Comparison of ENCODE assay signal across 14 cellular contexts in genomic region chr18:7958081-7958896, GRCh38.
A peak's percentile ranks its signal among the peaks of the same experiment; 100 is the strongest.
DNase-seq lines count a peak whose midpoint lies in the region; ATAC-seq, FAIRE-seq and TF ChIP-seq lines count a peak whose summit lies in the region.
"Had no signal": no experiment of that assay in that cellular context is flagged by ENCODE, and none has a peak within 500 bp of the region (broad histone marks: within the 10 kb centered on the region; RNA-seq: fewer than 3 reads in every experiment).

No MANE protein-coding gene starts in this region.

- FAIRE-seq in astrocyte (lab: Jason Lieb, UNC) (no peak), GM12891 (lab: Jason Lieb, UNC) (no peak)
- FAIRE-seq: keratinocyte had no signal

- in situ Hi-C loops in IMR-90 (cut with MboI; ENCODE audit: low sequenced_read_pairs): no loop called here

- H2AFZ ChIP-seq in IMR-90 (replicated peaks; ENCODE audit: low read length, poor library complexity) (no peak overlapping the region), astrocyte (ENCODE audit: low read depth, low read length) (no peak overlapping the region)

- H3K4me1 ChIP-seq in IMR-90 (ENCODE audit: control insufficient read depth, insufficient read depth, low read length) (peaks cover 7% of the 10 kb centered on the region), astrocyte (ENCODE audit: insufficient read depth, low read length) (peaks cover 14% of the 10 kb centered on the region)

- H4K20me1 ChIP-seq in IMR-90 (ENCODE audit: insufficient read depth, low read length): no peaks in the 10 kb centered on the region
- no peaks in the 10 kb centered on the region for H4K20me1 ChIP-seq in astrocyte (ENCODE audit: insufficient read depth, low read length)

- TF ChIP-seq CTCF in IMR-90 (conservative IDR thresholded peaks at IDR 0.05; ENCODE audit: low read depth, low read length) (no peak), astrocyte (IDR thresholded peaks at IDR 0.05; ENCODE audit: insufficient read depth, low read depth, low read length) (no peak)

- H3K14ac ChIP-seq in IMR-90 (replicated peaks; ENCODE audit: low read depth, low read length): no peak overlapping the region; the same call in 1 of the 2 replicates

- no peaks in the 10 kb centered on the region for H3K9me3 Mint-ChIP-seq in astrocyte (ENCODE audit: unreplicated experiment)
- H3K9me3 Mint-ChIP-seq in natural killer cell treated with Interleukin-12 subunit alpha and Interleukin-12 subunit beta and Interleukin-15 and Interleukin-18, amount 100 ng/mL, for 72 hours: no peaks in the 10 kb centered on the region

- no peak overlapping the region for H3K4me3 Mint-ChIP-seq in astrocyte (ENCODE audit: unreplicated experiment)
- peak overlapping the region; percentile 73 for H3K4me3 Mint-ChIP-seq in natural killer cell treated with Interleukin-12 subunit alpha and Interleukin-12 subunit beta and Interleukin-15 and Interleukin-18, amount 100 ng/mL, for 72 hours

- H3K36me3 ChIP-seq in IMR-90 (ENCODE audit: control insufficient read depth, insufficient read depth, low read length) (no peaks in the 10 kb centered on the region), astrocyte (ENCODE audit: insufficient read depth, low read length) (no peaks in the 10 kb centered on the region)

- no peak overlapping the region for H3K23ac ChIP-seq in IMR-90 (ENCODE audit: low read depth, low read length)

- no peak overlapping the region for H3K27ac Mint-ChIP-seq in astrocyte (ENCODE audit: unreplicated experiment)
- H3K27ac Mint-ChIP-seq in natural killer cell treated with Interleukin-12 subunit alpha and Interleukin-12 subunit beta and Interleukin-15 and Interleukin-18, amount 100 ng/mL, for 72 hours: peak overlapping the region; percentile 74 to 83
- H3K27ac Mint-ChIP-seq: progenitor cell of endocrine pancreas had no signal

- dilution Hi-C loops in IMR-90 (cut with HindIII; ENCODE audit: low sequenced_read_pairs, unreplicated experiment): no loop called here

- TF ChIP-seq POLR2A in IMR-90 (IDR thresholded peaks at IDR 0.05; ENCODE audit: low read depth, low read length) (no peak), GM12891 (IDR thresholded peaks at IDR 0.05; ENCODE audit: low read depth, low read length) (no peak)

- intact Hi-C loops in IMR-90 (cut with micrococcal nuclease): no loop called here

- H4K91ac ChIP-seq in IMR-90 (ENCODE audit: insufficient read depth, low read depth, low read length): no peak overlapping the region

- no peak overlapping the region for H3K9ac ChIP-seq in IMR-90 (ENCODE audit: low read depth, low read length)
- H3K9ac ChIP-seq in astrocyte (ENCODE audit: low read length): peak overlapping the region; percentile 52

- peak overlapping the region in 1 of 2 experiments; percentile 28; a peak in 1 of 4 replicates for H4K8ac ChIP-seq in IMR-90 (ENCODE audit: low read depth in 2 of 2, low read length in 2 of 2)

- H3K4me2 ChIP-seq in IMR-90 (ENCODE audit: low read depth, low read length) (peak overlapping the region; percentile 85), astrocyte (ENCODE audit: low read length) (peak overlapping the region; percentile 78)

- no peaks in the 10 kb centered on the region for H3K27me3 ChIP-seq in IMR-90 (ENCODE audit: control insufficient read depth, insufficient read depth, low read length)
- no peaks in the 10 kb centered on the region for H3K27me3 ChIP-seq in astrocyte (ENCODE audit: insufficient read depth, low read length)
- H3K27me3 ChIP-seq: dorsolateral prefrontal cortex had no signal

- peaks cover 3% of the 10 kb centered on the region; the same call in 1 of the 2 replicates for H3K9me1 ChIP-seq in IMR-90 (ENCODE audit: insufficient read depth, low read length)

- H3K4ac ChIP-seq in IMR-90 (ENCODE audit: low read depth, low read length): peak overlapping the region; percentile 1; the same call in 1 of the 2 replicates

- CTCF ChIA-PET in IMR-90 (lab: Yijun Ruan, JAX): no interaction called here

- no peak overlapping the region for H2BK20ac ChIP-seq in IMR-90 (ENCODE audit: low read depth, low read length)

- no peak overlapping the region for H3K56ac ChIP-seq in IMR-90 (ENCODE audit: extremely low read depth, insufficient read depth, low read length)

- DNase-seq in NCI-H1092 treated with DMSO at 0.1 percent for 48 hours (lab: John Stamatoyannopoulos, UW): peak; percentile 18
- DNase-seq in NCI-H1092 (lab: John Stamatoyannopoulos, UW): no peak
- DNase-seq in IMR-90: peak; percentile 52
- peak; percentile 10 for DNase-seq in astrocyte (ENCODE audit: low read depth)
- no peak for DNase-seq in natural killer cell treated with Interleukin-12 subunit alpha and Interleukin-12 subunit beta and Interleukin-15 and Interleukin-18, amount 100 ng/mL, for 72 hours (ENCODE audit: low spot score)
- DNase-seq in SK-N-DZ (ENCODE audit: low spot score): no peak
- no peak for DNase-seq in inferior parietal cortex (ENCODE audit: extremely low spot score)
- DNase-seq in GM12891 (ENCODE audit: insufficient read length, low spot score): no peak
- DNase-seq: activated CD4-positive, alpha-beta T cell treated with anti-CD3 and anti-CD28 coated beads, Interleukin-2, amount 50 U/mL, for 48 hours; dorsolateral prefrontal cortex; RPMI8226 had no signal

- WGBS in IMR-90 (ENCODE audit: extremely low coverage in 2 of 2, insufficient read length in 1 of 2), 2 experiments: 20% methylated on average over 2 of the region's 4 CpGs; no CpG with 5 or more reads in 1 of the 2 experiments

- H2BK120ac ChIP-seq in IMR-90 (ENCODE audit: low read depth, low read length): no peak overlapping the region

- peak overlapping the region; percentile 17 for H2BK5ac ChIP-seq in IMR-90 (ENCODE audit: low read depth, low read length, poor library complexity, severe bottlenecking)

- H3K36me3 Mint-ChIP-seq in astrocyte (ENCODE audit: low read depth, unreplicated experiment): peaks cover 2% of the 10 kb centered on the region
- no peaks in the 10 kb centered on the region for H3K36me3 Mint-ChIP-seq in natural killer cell treated with Interleukin-12 subunit alpha and Interleukin-12 subunit beta and Interleukin-15 and Interleukin-18, amount 100 ng/mL, for 72 hours

- BruUV-seq in IMR-90 (replicated peaks; lab: Mats Ljungman, UMichigan): no TSS peak

- H4K5ac ChIP-seq in IMR-90 (ENCODE audit: low read depth, low read length): peak overlapping the region; percentile 16; the same call in 1 of the 2 replicates

- H3K27ac ChIP-seq in IMR-90 (ENCODE audit: insufficient read depth, low read length) (peak overlapping the region; percentile 65; the same call in 1 of the 2 replicates), astrocyte (ENCODE audit: low read depth, low read length) (peak overlapping the region; percentile 37)
- H3K27ac ChIP-seq: 22Rv1 had no signal

- H3K79me1 ChIP-seq in IMR-90 (ENCODE audit: low read depth in 1 of 2, low read length in 2 of 2): peaks cover 10 to 12% of the 10 kb centered on the region in 2 experiments; a peak in 3 of 4 replicates

- no peaks in the 10 kb centered on the region for H3K4me1 Mint-ChIP-seq in astrocyte (ENCODE audit: low read depth, unreplicated experiment)
- peaks cover 5 to 20% of the 10 kb centered on the region in 2 donors for H3K4me1 Mint-ChIP-seq in natural killer cell treated with Interleukin-12 subunit alpha and Interleukin-12 subunit beta and Interleukin-15 and Interleukin-18, amount 100 ng/mL, for 72 hours (ENCODE audit: low read depth in 2 of 2)

- ATAC-seq in IMR-90 (ENCODE audit: low read depth): peak; percentile 75
- peak in 1 of 2 donors; percentile 76 for ATAC-seq in natural killer cell treated with Interleukin-12 subunit alpha and Interleukin-12 subunit beta and Interleukin-15 and Interleukin-18, amount 100 ng/mL, for 72 hours

- POLR2A ChIA-PET in IMR-90 (lab: Charles Lee; ENCODE audit: unreplicated experiment): no interaction called here

- TF ChIP-seq RAD21 in IMR-90 (IDR thresholded peaks at IDR 0.05; ENCODE audit: low read length): no peak

- H2AK5ac ChIP-seq in IMR-90 (ENCODE audit: low read depth, low read length): no peak overlapping the region

- no peak overlapping the region for H2AK9ac ChIP-seq in IMR-90 (replicated peaks; ENCODE audit: low read depth, low read length, poor library complexity)

- H3K18ac ChIP-seq in IMR-90 (ENCODE audit: low read depth, low read length): no peak overlapping the region; the same call in 1 of the 2 replicates

- H3K79me2 ChIP-seq in astrocyte (ENCODE audit: insufficient read depth, low read length): no peaks in the 10 kb centered on the region

- H2BK15ac ChIP-seq in IMR-90 (ENCODE audit: low read depth, low read length): no peak overlapping the region

- H3K4me3 ChIP-seq in IMR-90 (ENCODE audit: insufficient read depth, low read depth, low read length) (no peak overlapping the region; the same call in 1 of the 2 replicates), astrocyte (ENCODE audit: insufficient read depth, low read depth, low read length) (peak overlapping the region; percentile 46)

- H3K9me3 ChIP-seq in IMR-90 (ENCODE audit: control insufficient read depth, insufficient read depth, low read length) (no peaks in the 10 kb centered on the region), astrocyte (ENCODE audit: insufficient read depth, low read depth, low read length) (no peaks in the 10 kb centered on the region)

- H3K27me3 Mint-ChIP-seq in astrocyte (ENCODE audit: low read depth, unreplicated experiment): no peaks in the 10 kb centered on the region
- no peaks in the 10 kb centered on the region for H3K27me3 Mint-ChIP-seq in natural killer cell treated with Interleukin-12 subunit alpha and Interleukin-12 subunit beta and Interleukin-15 and Interleukin-18, amount 100 ng/mL, for 72 hours
- H3K27me3 Mint-ChIP-seq: progenitor cell of endocrine pancreas had no signal

TF ChIP-seq in IMR-90, 13 proteins besides CTCF, POLR2A, EP300 and RAD21 (continues in another document):
- TF ChIP-seq RFX5 (IDR thresholded peaks at IDR 0.05; ENCODE audit: low read depth, low read length) (no peak), SMC3 (IDR thresholded peaks at IDR 0.05; ENCODE audit: low read depth, low read length) (no peak)

TF ChIP-seq in GM12891, 5 proteins besides CTCF, POLR2A, EP300 and RAD21:
- TF ChIP-seq POLR2AphosphoS5 (IDR thresholded peaks at IDR 0.05; ENCODE audit: low read depth, low read length) (no peak), PAX5 (IDR thresholded peaks at IDR 0.05; ENCODE audit: insufficient read depth, low read length, severe bottlenecking) (no peak), TAF1 (IDR thresholded peaks at IDR 0.05; ENCODE audit: low read depth, low read length) (no peak), POU2F2 (IDR thresholded peaks at IDR 0.05; ENCODE audit: low read depth, low read length) (no peak), SPI1 (IDR thresholded peaks at IDR 0.05; ENCODE audit: low read depth, low read length) (no peak)

Comparison
In these comparisons a context has a peak if more than half of its experiments do, and no peak if none do; other contexts are left out.
1. DNase-seq: peak in NCI-H1092 treated with DMSO at 0.1 percent for 48 hours (single experiment), IMR-90 (single experiment) and astrocyte (single experiment); none in NCI-H1092 (single experiment), natural killer cell treated with Interleukin-12 subunit alpha and Interleukin-12 subunit beta and Interleukin-15 and Interleukin-18, amount 100 ng/mL, for 72 hours (single experiment), SK-N-DZ (single experiment), inferior parietal cortex (single experiment) and GM12891 (single experiment).